ENCODE assay signal across 8 cellular contexts in genomic region chr2:102142829-102143449, GRCh38. TPM values are rescaled to one million over a fixed set of nuclear protein-coding genes. Genes with fewer than 3 reads are reported as not detected.
DNase-seq lines count a peak whose midpoint lies in the region; ATAC-seq and TF ChIP-seq lines count a peak whose summit lies in the region.

No MANE protein-coding gene starts in this region.

- peaks cover 34% of the 10 kb centered on the region for H3K9me3 ChIP-seq in left ventricle myocardium inferior (replicated peaks)

- peak overlapping the region; percentile 70 for H3K4me3 ChIP-seq in GM23338
- H3K4me3 ChIP-seq in left ventricle myocardium inferior, result peak overlapping the region; percentile 78

- H3K4me1 ChIP-seq in GM23338 (ENCODE audit: insufficient read depth), result no peaks in the 10 kb centered on the region; the same call in 1 of the 2 replicates
- peaks cover 33% of the 10 kb centered on the region for H3K4me1 ChIP-seq in left ventricle myocardium inferior

- H3K27me3 Mint-ChIP-seq in GM23338 (ENCODE audit: insufficient read depth, low read depth, poor library complexity), result peaks cover 31% of the 10 kb centered on the region
- H3K27me3 Mint-ChIP-seq in activated CD8-positive, alpha-beta memory T cell treated with anti-CD3 and anti-CD28 coated beads, Interleukin-2, amount 10 ng/mL, durations not matched to agents 7 days and 5 days, result peaks cover 33% of the 10 kb centered on the region

- intact Hi-C loops in left ventricle myocardium inferior (cut with micrococcal nuclease), result no loop called here
- intact Hi-C loops in sciatic nerve (cut with DNase I), result no loop called here

- CTCF ChIA-PET in activated CD8-positive, alpha-beta memory T cell treated with anti-CD3 and anti-CD28 coated beads, Interleukin-2, amount 10 ng/mL, durations not matched to agents 7 days and 5 days (lab: Charles Lee), result interaction anchor here (0.9 kb wide), 1 partner anchor 16 kb away, joined by 3 read pairs; no protein-coding TSS in a partner anchor

- H3K27ac ChIP-seq in GM23338 (ENCODE audit: low read depth) (no peak overlapping the region), left ventricle myocardium inferior (replicated peaks) (peak overlapping the region; percentile 93)

- no peak overlapping the region for H3K27ac Mint-ChIP-seq in GM23338
- H3K27ac Mint-ChIP-seq in activated CD8-positive, alpha-beta memory T cell treated with anti-CD3 and anti-CD28 coated beads, Interleukin-2, amount 10 ng/mL, durations not matched to agents 7 days and 5 days, result no peak overlapping the region

- H3K27me3 ChIP-seq in GM23338 (ENCODE audit: insufficient read depth), result peaks cover 38% of the 10 kb centered on the region
- H3K27me3 ChIP-seq in left ventricle myocardium inferior (ENCODE audit: low read depth), result no peaks in the 10 kb centered on the region

- peak overlapping the region; percentile 98 for H2AFZ ChIP-seq in GM23338

- ATAC-seq in GM23338, result no peak
- ATAC-seq in sciatic nerve, result peak; percentile 25
- no peak for ATAC-seq in activated CD8-positive, alpha-beta memory T cell treated with anti-CD3 and anti-CD28 coated beads, Interleukin-2, amount 10 ng/mL, durations not matched to agents 7 days and 5 days
- ATAC-seq in GM18858 (IDR thresholded peaks at IDR 0.05; ENCODE audit: unreplicated experiment), result no peak

- peaks cover 4% of the 10 kb centered on the region; the same call in 2 of the 3 replicates for H3K36me3 Mint-ChIP-seq in GM23338 (ENCODE audit: low read depth)
- peaks cover 21% of the 10 kb centered on the region for H3K36me3 Mint-ChIP-seq in activated CD8-positive, alpha-beta memory T cell treated with anti-CD3 and anti-CD28 coated beads, Interleukin-2, amount 10 ng/mL, durations not matched to agents 7 days and 5 days

- H3K9me3 Mint-ChIP-seq in GM23338, result peaks cover 30% of the 10 kb centered on the region
- peaks cover 22% of the 10 kb centered on the region for H3K9me3 Mint-ChIP-seq in activated CD8-positive, alpha-beta memory T cell treated with anti-CD3 and anti-CD28 coated beads, Interleukin-2, amount 10 ng/mL, durations not matched to agents 7 days and 5 days (ENCODE audit: low read depth)

- peaks cover 12% of the 10 kb centered on the region; the same call in 2 of the 3 replicates for H3K4me1 Mint-ChIP-seq in GM23338
- H3K4me1 Mint-ChIP-seq in activated CD8-positive, alpha-beta memory T cell treated with anti-CD3 and anti-CD28 coated beads, Interleukin-2, amount 10 ng/mL, durations not matched to agents 7 days and 5 days, result peaks cover 11% of the 10 kb centered on the region

- TF ChIP-seq CTCF in GM23338 (conservative IDR thresholded peaks at IDR 0.05; ENCODE audit: low read depth in 2 of 2) (no peak), left ventricle myocardium inferior (IDR thresholded peaks at IDR 0.05; ENCODE audit: borderline replicate concordance) (no peak)

- no peaks in the 10 kb centered on the region for H3K36me3 ChIP-seq in GM23338 (ENCODE audit: insufficient read depth)
- H3K36me3 ChIP-seq in left ventricle myocardium inferior, result peaks cover 19% of the 10 kb centered on the region

- peak overlapping the region; percentile 64 for H3K4me3 Mint-ChIP-seq in GM23338
- no peak overlapping the region for H3K4me3 Mint-ChIP-seq in activated CD8-positive, alpha-beta memory T cell treated with anti-CD3 and anti-CD28 coated beads, Interleukin-2, amount 10 ng/mL, durations not matched to agents 7 days and 5 days

- H3K9me2 ChIP-seq in GM23338 (ENCODE audit: insufficient read depth), result peaks cover 8% of the 10 kb centered on the region

- no peaks in the 10 kb centered on the region for H4K20me1 ChIP-seq in GM23338 (replicated peaks; ENCODE audit: insufficient read depth)

- no peaks in the 10 kb centered on the region for H3K79me2 ChIP-seq in GM23338 (replicated peaks; ENCODE audit: insufficient read depth)

- 0 out of 2 replicates have a peak, but pooled peaks cover 4% of the 10 kb centered on the region for H3F3A ChIP-seq in GM23338 (replicated peaks; ENCODE audit: low read depth)

- no peak for DNase-seq in GM23338 (ENCODE audit: low spot score)
- peak; percentile 50 to 52 for DNase-seq in activated T-cell treated with anti-CD3 and anti-CD28 coated beads, Interleukin-2, amount 50 U/mL, for 48 hours
- DNase-seq in left ventricle myocardium inferior, result no peak
- DNase-seq in sciatic nerve (ENCODE audit: low spot score), result no peak
- no peak for DNase-seq in NCI-H82 treated with DMSO at 0.1 percent for 48 hours (lab: John Stamatoyannopoulos, UW; ENCODE audit: unreplicated experiment)
- DNase-seq in activated CD8-positive, alpha-beta memory T cell treated with anti-CD3 and anti-CD28 coated beads, Interleukin-2, amount 10 ng/mL, durations not matched to agents 7 days and 5 days, result no peak
- no peak for DNase-seq in NCI-H1105 (lab: John Stamatoyannopoulos, UW)

- H3K4me2 ChIP-seq in GM23338, result peak overlapping the region; percentile 78

TF ChIP-seq in GM23338, 12 proteins besides CTCF, POLR2A, EP300 and RAD21:
- TF ChIP-seq EZH2 (IDR thresholded peaks at IDR 0.05; ENCODE audit: low read depth, unreplicated experiment) (peak; percentile 44), EZH2phosphoT487 (IDR thresholded peaks at IDR 0.05; ENCODE audit: unreplicated experiment) (no peak)

RNA-seq across cellular contexts. Expression of gene IL1R1, which starts 0.4 kb away (rescaled TPM):
- 0.17 and 0.47 TPM in 2 replicates for total RNA-seq in GM23338 (2014; rRNA removed; shearing (Covaris generic))
- polyA plus RNA-seq in GM23338 (2016; fragmentation: Nextera tagmentation; extraction: Ambion mirVana), result 0.26 TPM in 1 of 2 replicates, not detected in the other
- 22.6 TPM for total RNA-seq in left ventricle myocardium inferior
- total RNA-seq in sciatic nerve, result 49.9 TPM
- total RNA-seq in activated CD8-positive, alpha-beta memory T cell treated with anti-CD3 and anti-CD28 coated beads, Interleukin-2, amount 10 ng/mL, durations not matched to agents 7 days and 5 days, result under 1 TPM; 0.40 to 0.41 TPM

RNA-seq across cellular contexts. Expression of gene IL1RL2, which starts 43.9 kb away (rescaled TPM):
- total RNA-seq in GM23338 (2014; rRNA removed; shearing (Covaris generic)), result not detected in 2 replicates
- polyA plus RNA-seq in GM23338 (2016; fragmentation: Nextera tagmentation; extraction: Ambion mirVana), result not detected in 2 replicates
- total RNA-seq in left ventricle myocardium inferior (0.30 TPM), sciatic nerve (not detected)
- not detected for total RNA-seq in activated CD8-positive, alpha-beta memory T cell treated with anti-CD3 and anti-CD28 coated beads, Interleukin-2, amount 10 ng/mL, durations not matched to agents 7 days and 5 days

Comparison
In these comparisons a context has a peak if more than half of its experiments do, and no peak if none do; other contexts are left out.
1. DNase-seq: peak in activated T-cell treated with anti-CD3 and anti-CD28 coated beads, Interleukin-2, amount 50 U/mL, for 48 hours (2 of 2); none in GM23338 (single experiment), left ventricle myocardium inferior (single experiment), sciatic nerve (single experiment), NCI-H82 treated with DMSO at 0.1 percent for 48 hours (single experiment), activated CD8-positive, alpha-beta memory T cell treated with anti-CD3 and anti-CD28 coated beads, Interleukin-2, amount 10 ng/mL, durations not matched to agents 7 days and 5 days (single experiment) and NCI-H1105 (single experiment).
2. RNA of gene IL1R1, which starts 0.4 kb away (total RNA-seq): 49.9 TPM in sciatic nerve (single experiment) and 22.6 TPM in left ventricle myocardium inferior (single experiment); 0.40 to 0.41 TPM in activated CD8-positive, alpha-beta memory T cell treated with anti-CD3 and anti-CD28 coated beads, Interleukin-2, amount 10 ng/mL, durations not matched to agents 7 days and 5 days and 0.17 to 0.47 TPM in GM23338; every median in the first group is over 10 times any median in the second.